In genomic region chr13:48532146-48532472, GRCh38 we compare ENCODE assay signal across 8 cellular contexts. TPM values are rescaled to one million over a fixed set of nuclear protein-coding genes. Genes with fewer than 3 reads are reported as not detected.
DNase-seq lines count a peak whose midpoint lies in the region; ATAC-seq, FAIRE-seq and TF ChIP-seq lines count a peak whose summit lies in the region.

No MANE protein-coding gene starts in this region.

- H3K9ac ChIP-seq in iPS-18a (ENCODE audit: low read length): peak overlapping the region; percentile 87

- H3K4me3 ChIP-seq in ascending aorta (peak overlapping the region; percentile 78 to 83), iPS-18a (ENCODE audit: low read length) (peak overlapping the region; percentile 91), small intestine (ENCODE audit: low read depth in 1 of 2, low read length in 2 of 2) (peak overlapping the region; percentile 45 to 68)

- no peak for TF ChIP-seq CTCF in ascending aorta (IDR thresholded peaks at IDR 0.05)

- intact Hi-C loops in ascending aorta (cut with DNase I): loop anchor here (1.0 to 5.0 kb wide), 4 partner anchors 41 to 229 kb away; partner anchors contain the start of gene RB1

- no peak for ATAC-seq in GM19455 (IDR thresholded peaks at IDR 0.05; ENCODE audit: unreplicated experiment)

- H3K4me1 ChIP-seq in ascending aorta: peaks cover 0 to 6% of the 10 kb centered on the region in 2 donors
- H3K4me1 ChIP-seq in iPS-18a (ENCODE audit: control insufficient read depth, low read depth, low read length): no peaks in the 10 kb centered on the region
- H3K4me1 ChIP-seq in small intestine (ENCODE audit: control insufficient read depth in 2 of 2, insufficient read depth in 1 of 2, low read depth in 1 of 2, low read length in 1 of 2): peaks cover 0 to 3% of the 10 kb centered on the region in 2 donors

- H3K9me3 ChIP-seq in ascending aorta (no peaks in the 10 kb centered on the region), iPS-18a (ENCODE audit: control insufficient read depth, low read depth, low read length) (no peaks in the 10 kb centered on the region), small intestine (ENCODE audit: control insufficient read depth, low read depth) (no peaks in the 10 kb centered on the region)

- DNase-seq in EL (peak; percentile 52), HS-27A (ENCODE audit: low read depth) (peak; percentile 7), ascending aorta (ENCODE audit: low spot score in 2 of 2) (no peak), small intestine (peak; percentile 59), DMS79 (lab: John Stamatoyannopoulos, UW) (no peak), AG08396 (ENCODE audit: low spot score) (no peak)

- H3K36me3 ChIP-seq in ascending aorta (no peaks in the 10 kb centered on the region), iPS-18a (ENCODE audit: control insufficient read depth, low read depth, low read length) (no peaks in the 10 kb centered on the region), small intestine (ENCODE audit: control insufficient read depth in 2 of 2, insufficient read depth in 2 of 2, low read length in 2 of 2) (no peaks in the 10 kb centered on the region)

- 2 to 6% (median 4%) methylated on average over 17 of the region's 17 CpGs for WGBS in small intestine, 3 donors

- no peaks in the 10 kb centered on the region for H3K27me3 ChIP-seq in ascending aorta
- H3K27me3 ChIP-seq in iPS-18a (ENCODE audit: control insufficient read depth, insufficient read depth, low read length): no peaks in the 10 kb centered on the region
- H3K27me3 ChIP-seq in small intestine (ENCODE audit: control insufficient read depth in 2 of 2, insufficient read depth in 2 of 2, low read length in 2 of 2): no peaks in the 10 kb centered on the region

- FAIRE-seq in small intestine (lab: Jason Lieb, UNC): no peak

- peak overlapping the region; percentile 98 to 99 for H3K27ac ChIP-seq in ascending aorta
- peak overlapping the region; percentile 38 for H3K27ac ChIP-seq in iPS-18a (ENCODE audit: low read length)
- peak overlapping the region; percentile 77 to 98 for H3K27ac ChIP-seq in small intestine (ENCODE audit: low read depth in 1 of 2, low read length in 1 of 2)

RNA-seq across cellular contexts. Expression of gene RCBTB2, which starts 0.8 kb away (rescaled TPM):
- 1.8 TPM for total RNA-seq in ascending aorta
- polyA plus RNA-seq in small intestine: 1 to 10 TPM; 3.1 to 7.6 (median 4.8) TPM

Comparison
In these comparisons a context has a peak if more than half of its experiments do, and no peak if none do; other contexts are left out.
1. DNase-seq: peak in EL (single experiment), HS-27A (single experiment) and small intestine (single experiment); none in ascending aorta (0 of 2), DMS79 (single experiment) and AG08396 (single experiment).
2. H3K27ac ChIP-seq: peak in every context shown above with its lines; median percentile 98 in ascending aorta; 88 in small intestine; 38 in iPS-18a.
3. Peak in every context shown above with its lines, with median percentiles within 50 percentile points of each other: H3K4me3 ChIP-seq.